ENCODE assay signal across 30 cellular contexts in the genomic region with DNA sequence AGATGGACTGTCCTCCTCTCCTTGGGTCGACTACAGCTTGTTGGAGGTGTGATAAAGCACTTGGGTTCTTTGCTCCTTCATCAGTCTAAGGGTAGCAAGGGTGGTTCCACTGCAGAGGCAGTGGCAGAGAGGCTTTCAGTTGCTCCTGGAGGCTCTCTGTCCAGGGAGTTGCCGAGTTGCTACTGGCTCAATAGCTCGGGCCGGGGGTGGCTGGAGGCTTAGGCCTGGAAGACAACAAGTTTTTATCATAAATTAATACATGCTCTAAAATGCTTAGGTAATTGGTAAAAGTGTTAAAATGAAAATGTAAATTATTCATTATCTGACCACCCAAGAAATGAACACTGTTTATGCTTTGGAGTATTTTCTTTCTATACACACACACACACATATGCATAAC.
"Had no signal": no experiment of that assay in that cellular context is flagged by ENCODE, and none has a peak within 500 bp of the region (broad histone marks: within the 10 kb centered on the region; RNA-seq: fewer than 3 reads in every experiment).

No MANE protein-coding gene starts in this region.

- DNase-seq: activated CD4-positive, alpha-beta memory T cell treated with anti-CD3 and anti-CD28 coated beads, Interleukin-2, amount 10 ng/mL, durations not matched to agents 7 days and 5 days; activated CD4-positive, alpha-beta T cell treated with anti-CD3 and anti-CD28 coated beads for 1 hour; activated CD4-positive, alpha-beta T cell treated with anti-CD3 and anti-CD28 coated beads for 36 hours; activated CD4-positive, alpha-beta T cell treated with anti-CD3 and anti-CD28 coated beads for 48 hours; activated CD4-positive, alpha-beta T cell treated with anti-CD3 and anti-CD28 coated beads, Interleukin-2, amount 10 ng/mL, durations not matched to agents 7 days and 5 days; activated CD4-positive, alpha-beta T cell treated with anti-CD3 and anti-CD28 coated beads, Interleukin-2, amount 50 U/mL, for 48 hours; activated CD4-positive, CD25-positive, alpha-beta regulatory T cell; activated CD8-positive, alpha-beta memory T cell treated with anti-CD3 and anti-CD28 coated beads for 24 hours; activated CD8-positive, alpha-beta memory T cell treated with anti-CD3 and anti-CD28 coated beads, Interleukin-2, amount 10 ng/mL, durations not matched to agents 7 days and 5 days; activated CD8-positive, alpha-beta memory T cell treated with anti-CD3 and anti-CD28 coated beads, Interleukin-2, amount 50 U/mL, for 48 hours; activated CD8-positive, alpha-beta T cell treated with anti-CD3 and anti-CD28 coated beads, Interleukin-2, amount 10 ng/mL, durations not matched to agents 7 days and 5 days; activated effector memory CD4-positive, alpha-beta T cell treated with Interleukin-2 at 50 U/mL for 16 hours; activated gamma-delta T cell; activated naive CD4-positive, alpha-beta T cell treated with anti-CD3 and anti-CD28 coated beads, Interleukin-2, amount 10 ng/mL, durations not matched to agents 7 days and 5 days; activated naive CD4-positive, alpha-beta T cell treated with Interleukin-2 at 50 U/mL for 16 hours; activated naive CD8-positive, alpha-beta T cell treated with anti-CD3 and anti-CD28 coated beads, Interleukin-2, amount 10 ng/mL, durations not matched to agents 7 days and 5 days; activated naive CD8-positive, alpha-beta T cell treated with anti-CD3 and anti-CD28 coated beads, Interleukin-2, amount 50 U/mL, for 24 hours; activated T-cell treated with anti-CD3 and anti-CD28 coated beads, Interleukin-2, amount 50 U/mL, for 24 hours; activated T-cell treated with anti-CD3 and anti-CD28 coated beads, Interleukin-2, amount 50 U/mL, for 48 hours; amygdala; anterior cingulate cortex; caudate nucleus; cerebellar nuclear complex; T-helper 1 cell; T-helper 9 cell had no signal

- H3K4me3 ChIP-seq: ascending aorta, cardiac muscle cell had no signal

- H3K27me3 ChIP-seq: ascending aorta, cardiac muscle cell had no signal

- H3K36me3 ChIP-seq: ascending aorta, cardiac muscle cell had no signal

- FAIRE-seq: bronchial epithelial cell, TTC549 had no signal

- H3K4me1 ChIP-seq: ascending aorta had no signal

- H3K27ac ChIP-seq: ascending aorta, cardiac muscle cell, VCaP had no signal
